ENCODE assay signal across 19 cellular contexts in the genomic region with DNA sequence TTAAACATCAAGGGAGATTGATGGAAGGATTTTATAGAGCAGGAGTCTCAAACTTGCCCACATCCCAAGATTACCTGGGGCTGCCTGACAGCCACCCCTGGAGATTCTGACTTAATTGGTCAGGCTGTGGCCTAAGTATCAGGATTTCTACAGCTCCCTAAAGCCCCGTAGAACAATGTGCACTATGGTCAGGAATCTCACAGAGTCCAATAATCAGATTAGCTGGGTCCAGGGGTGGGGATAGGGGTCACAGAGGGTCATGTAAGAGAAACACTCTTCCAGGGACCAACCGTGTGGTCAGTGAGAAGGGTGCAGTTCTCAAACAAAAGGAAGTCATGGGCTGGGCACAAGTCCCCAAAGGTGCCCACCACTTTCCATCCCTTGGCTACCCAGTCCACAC. TPM values are rescaled to one million over a fixed set of nuclear protein-coding genes. Genes with fewer than 3 reads are reported as not detected.
"Had no signal": no experiment of that assay in that cellular context is flagged by ENCODE, and none has a peak within 500 bp of the region (broad histone marks: within the 10 kb centered on the region; RNA-seq: fewer than 3 reads in every experiment).

No MANE protein-coding gene starts in this region.

- DNase-seq: activated CD4-positive, alpha-beta T cell treated with anti-CD3 and anti-CD28 coated beads for 48 hours; activated CD4-positive, alpha-beta T cell treated with anti-CD3 and anti-CD28 coated beads, Interleukin-2, amount 50 U/mL, for 48 hours; activated CD8-positive, alpha-beta memory T cell treated with anti-CD3 and anti-CD28 coated beads for 24 hours; activated gamma-delta T cell; activated naive CD4-positive, alpha-beta T cell treated with anti-CD3 and anti-CD28 coated beads, Interleukin-2, amount 10 ng/mL, durations not matched to agents 7 days and 5 days; activated naive CD8-positive, alpha-beta T cell treated with anti-CD3 and anti-CD28 coated beads, Interleukin-2, amount 10 ng/mL, durations not matched to agents 7 days and 5 days; cerebellar nuclear complex; colonic mucosa; effector CD8-positive, alpha-beta T cell; gastrocnemius medialis; islet precursor cell; midbrain; naive thymus-derived CD8-positive, alpha-beta T cell; psoas muscle; stimulated activated naive CD4-positive, alpha-beta T cell; tibial artery had no signal

- H3K4me1 Mint-ChIP-seq: activated naive CD4-positive, alpha-beta T cell treated with anti-CD3 and anti-CD28 coated beads, Interleukin-2, amount 10 ng/mL, durations not matched to agents 7 days and 5 days; activated naive CD8-positive, alpha-beta T cell treated with anti-CD3 and anti-CD28 coated beads, Interleukin-2, amount 10 ng/mL, durations not matched to agents 7 days and 5 days; brain; naive thymus-derived CD8-positive, alpha-beta T cell had no signal

- H3K27ac Mint-ChIP-seq: activated naive CD4-positive, alpha-beta T cell treated with anti-CD3 and anti-CD28 coated beads, Interleukin-2, amount 10 ng/mL, durations not matched to agents 7 days and 5 days; activated naive CD8-positive, alpha-beta T cell treated with anti-CD3 and anti-CD28 coated beads, Interleukin-2, amount 10 ng/mL, durations not matched to agents 7 days and 5 days; naive thymus-derived CD8-positive, alpha-beta T cell had no signal

- ATAC-seq: activated CD4-positive, CD25-positive, alpha-beta regulatory T cell treated with anti-CD3 and anti-CD28 coated beads, Interleukin-2, amount 50 U/mL, for 24 hours; gastrocnemius medialis; naive thymus-derived CD8-positive, alpha-beta T cell; psoas muscle had no signal

- H3K9me3 Mint-ChIP-seq: naive thymus-derived CD8-positive, alpha-beta T cell had no signal

- H3K4me3 Mint-ChIP-seq: activated naive CD4-positive, alpha-beta T cell treated with anti-CD3 and anti-CD28 coated beads, Interleukin-2, amount 10 ng/mL, durations not matched to agents 7 days and 5 days; activated naive CD8-positive, alpha-beta T cell treated with anti-CD3 and anti-CD28 coated beads, Interleukin-2, amount 10 ng/mL, durations not matched to agents 7 days and 5 days; brain; naive thymus-derived CD8-positive, alpha-beta T cell had no signal

- H3K36me3 Mint-ChIP-seq: activated naive CD4-positive, alpha-beta T cell treated with anti-CD3 and anti-CD28 coated beads, Interleukin-2, amount 10 ng/mL, durations not matched to agents 7 days and 5 days; activated naive CD8-positive, alpha-beta T cell treated with anti-CD3 and anti-CD28 coated beads, Interleukin-2, amount 10 ng/mL, durations not matched to agents 7 days and 5 days; brain; naive thymus-derived CD8-positive, alpha-beta T cell had no signal

RNA-seq across cellular contexts. Expression of gene FBLN1, which starts 20.5 kb away (rescaled TPM):
- total RNA-seq: activated naive CD8-positive, alpha-beta T cell treated with anti-CD3 and anti-CD28 coated beads, Interleukin-2, amount 10 ng/mL, durations not matched to agents 7 days and 5 days; naive thymus-derived CD8-positive, alpha-beta T cell; T-helper 1 cell treated with Interleukin-12 subunit alpha and Interleukin-12 subunit beta and Interleukin-4 antibody, amounts not matched to agents 30 ng/mL and 1 ng/mL, for 36 hours had no signal
- polyA plus RNA-seq: naive thymus-derived CD8-positive, alpha-beta T cell had no signal
